In genomic region chr10:49761789-49762565, GRCh38 we compare ENCODE assay signal across 9 cellular contexts. TPM values are rescaled to one million over a fixed set of nuclear protein-coding genes. Genes with fewer than 3 reads are reported as not detected.
A peak's percentile ranks its signal among the peaks of the same experiment; 100 is the strongest.
DNase-seq lines count a peak whose midpoint lies in the region; ATAC-seq and TF ChIP-seq lines count a peak whose summit lies in the region.
"Had no signal": no experiment of that assay in that cellular context is flagged by ENCODE, and none has a peak within 500 bp of the region (broad histone marks: within the 10 kb centered on the region; RNA-seq: fewer than 3 reads in every experiment).

Gene OGDHL (minus strand): TSS chr10:49762323. CDS start chr10:49758592, 3,731 bp downstream.

- DNase-seq in A673 (ENCODE audit: low spot score) (peak; percentile 77), GM12865 (ENCODE audit: low read depth) (peak; percentile 89), NCI-H460 (ENCODE audit: extremely low read depth, low read depth) (peak; percentile 47), activated gamma-delta T cell treated with Interleukin-2 at 50 U/mL for 16 hours (peak; percentile 31), foreskin fibroblast (peak; percentile 34 to 78), upper lobe of left lung (peak in 1 of 2 donors; percentile 92)

- no peaks in the 10 kb centered on the region for H3K4me1 ChIP-seq in A673 (ENCODE audit: insufficient read depth, low read length, poor library complexity, severe bottlenecking)
- peaks cover 5% of the 10 kb centered on the region for H3K4me1 ChIP-seq in neuron (ENCODE audit: insufficient read depth, low read length)
- peaks cover 6 to 12% (median 10%) of the 10 kb centered on the region in 4 donors for H3K4me1 ChIP-seq in upper lobe of left lung

- intact Hi-C loops in A673 (cut with micrococcal nuclease; ENCODE audit: unreplicated experiment) = no loop called here

- 0 to 4% methylated on average over 4 to 50 of the region's 81 CpGs for WGBS in upper lobe of left lung, 2 donors

- H3K27me3 ChIP-seq in A673 (replicated peaks; ENCODE audit: insufficient read depth, low read depth, low read length, poor library complexity) (peaks cover 13% of the 10 kb centered on the region), neuron (ENCODE audit: insufficient read depth, low read length) (no peaks in the 10 kb centered on the region), upper lobe of left lung (peaks cover 0 to 12% (median 7%) of the 10 kb centered on the region in 4 donors)

- H3K36me3 ChIP-seq in A673 (ENCODE audit: insufficient read depth, low read length, poor library complexity, severe bottlenecking) (no peaks in the 10 kb centered on the region), neuron (ENCODE audit: insufficient read depth, low read length) (no peaks in the 10 kb centered on the region), upper lobe of left lung (no peaks in the 10 kb centered on the region)

- H3K27ac ChIP-seq in A673 (ENCODE audit: low read depth, low read length, poor library complexity, severe bottlenecking) (no peak within 1 kb of the TSS), upper lobe of left lung (no peak within 1 kb of the TSS)

- no peaks in the 10 kb centered on the region for H3K9me3 ChIP-seq in A673 (ENCODE audit: low read depth, low read length, poor library complexity, severe bottlenecking)
- H3K9me3 ChIP-seq in neuron (ENCODE audit: low read length) = no peaks in the 10 kb centered on the region
- H3K9me3 ChIP-seq in upper lobe of left lung = peaks cover 0 to 5% (median 1%) of the 10 kb centered on the region in 4 donors

- H3K4me3 ChIP-seq in A673 (ENCODE audit: low read depth, low read length, poor library complexity, severe bottlenecking) = peak within 1 kb of the TSS; percentile 74
- peak within 1 kb of the TSS; percentile 73 for H3K4me3 ChIP-seq in GM12865 (ENCODE audit: low read depth, low read length)
- peak within 1 kb of the TSS; percentile 32 to 41 for H3K4me3 ChIP-seq in foreskin fibroblast (ENCODE audit: low read depth in 1 of 2, low read length in 2 of 2)
- peak within 1 kb of the TSS; percentile 56 for H3K4me3 ChIP-seq in neuron (ENCODE audit: low read length)
- H3K4me3 ChIP-seq in upper lobe of left lung = peak within 1 kb of the TSS; percentile 7 to 62 (median 56)

- peak; percentile 82 for ATAC-seq in HG02981 (IDR thresholded peaks at IDR 0.05; ENCODE audit: unreplicated experiment)
- ATAC-seq in upper lobe of left lung (ENCODE audit: low FRiP score in 2 of 2) = peak; percentile 48 to 77

- TF ChIP-seq EP300 in upper lobe of left lung (IDR thresholded peaks at IDR 0.05) = no peak

- POLR2A ChIA-PET in A673 (lab: Charles Lee; ENCODE audit: low non-redundant PET) = no interaction called here

- peak within 1 kb of the TSS; percentile 97 for H2AFZ ChIP-seq in neuron (ENCODE audit: low read depth, low read length)

- CTCF ChIA-PET in A673 (lab: Charles Lee) = no interaction called here

- no TSS peak for BruUV-seq in A673 (replicated peaks; lab: Mats Ljungman, UMichigan)

- no peak for TF ChIP-seq POLR2A in upper lobe of left lung (IDR thresholded peaks at IDR 0.05)

- TF ChIP-seq CTCF in A673 (conservative IDR thresholded peaks at IDR 0.05; ENCODE audit: low read depth, low read length) (no peak), GM12865 (IDR thresholded peaks at IDR 0.05; ENCODE audit: insufficient read depth, low read depth, low read length, missing control alignments) (no peak), foreskin fibroblast (IDR thresholded peaks at IDR 0.05; ENCODE audit: low read depth, low read length) (no peak), upper lobe of left lung (IDR thresholded peaks at IDR 0.05) (no peak)

RNA-seq across cellular contexts. Expression of gene OGDHL, which starts in this region (rescaled TPM):
- total RNA-seq in A673 (2021) (1.6 and 2.6 TPM in 2 replicates), upper lobe of left lung (under 1 TPM in 4 of 6 donors, not detected in 2; 0.10 to 0.46 (median 0.22) TPM)
- total RNA-seq in NCI-H460 (2014; rRNA removed; shearing (Covaris generic)) = 0.09 and 0.30 TPM in 2 replicates
- 0.11 and 0.42 TPM in 2 replicates for polyA plus RNA-seq in NCI-H460 (2014; cell fraction: nucleus; rRNA removed)
- total RNA-seq: subcutaneous adipose tissue had no signal

Comparison
In these comparisons a context has a peak if more than half of its experiments do, and no peak if none do; other contexts are left out.
1. Peak in DNase-seq in NCI-H460; RNA of the gene not detected or under 1 TPM.
2. Peak in ATAC-seq and H3K4me3 ChIP-seq in upper lobe of left lung; RNA of the gene not detected or under 1 TPM.